21 cellular contexts compared by ENCODE assay signal in genomic region chrX:119072771-119073170, GRCh38. TPM values are rescaled to one million over a fixed set of nuclear protein-coding genes. Genes with fewer than 3 reads are reported as not detected.
DNase-seq lines count a peak whose midpoint lies in the region; ATAC-seq and TF ChIP-seq lines count a peak whose summit lies in the region.
"Had no signal": no experiment of that assay in that cellular context is flagged by ENCODE, and none has a peak within 500 bp of the region (broad histone marks: within the 10 kb centered on the region; RNA-seq: fewer than 3 reads in every experiment).

Gene CT47C1 (plus strand): TSS chrX:119072993. CDS start chrX:119073226, 233 bp downstream.

- H3K27ac ChIP-seq in SK-N-SH (ENCODE audit: low read depth in 2 of 2, low read length in 1 of 2) (no peak within 1 kb of the TSS), PC-3 (ENCODE audit: low read length) (no peak within 1 kb of the TSS)
- H3K27ac ChIP-seq: GM23248 had no signal

- H3K4me2 ChIP-seq in SK-N-SH (no peak within 1 kb of the TSS), PC-3 (ENCODE audit: low read length) (no peak within 1 kb of the TSS)

- H3K27me3 ChIP-seq in SK-N-SH (ENCODE audit: insufficient read depth) = peaks cover 63% of the 10 kb centered on the region; the same call in 1 of the 2 replicates
- H3K27me3 ChIP-seq in PC-3 (ENCODE audit: low read length) = no peaks in the 10 kb centered on the region
- H3K27me3 ChIP-seq: BE2C had no signal

- H3K4me1 ChIP-seq in SK-N-SH (ENCODE audit: control insufficient read depth in 1 of 2, insufficient read depth in 2 of 2, low read depth in 1 of 2, low read length in 1 of 2) (no peaks in the 10 kb centered on the region), PC-3 (ENCODE audit: insufficient read depth, low read length) (peaks cover 11% of the 10 kb centered on the region; the same call in 1 of the 2 replicates)
- H3K4me1 ChIP-seq: BE2C had no signal

- H3K9ac ChIP-seq in SK-N-SH (no peak within 1 kb of the TSS), PC-3 (ENCODE audit: low read length) (no peak within 1 kb of the TSS)
- H3K9ac ChIP-seq: GM23248 had no signal

- H3K4me3 Mint-ChIP-seq in activated B cell treated with CpG ODN at 0.5 μM for 24 hours = no peak within 1 kb of the TSS
- H3K4me3 Mint-ChIP-seq in naive thymus-derived CD8-positive, alpha-beta T cell = no peak within 1 kb of the TSS
- H3K4me3 Mint-ChIP-seq: CD4-positive, alpha-beta memory T cell had no signal

- intact Hi-C loops in activated B cell treated with CpG ODN at 0.5 μM for 24 hours (cut with micrococcal nuclease) = no loop called here
- intact Hi-C loops in PC-3 (cut with micrococcal nuclease) = no loop called here

- POLR2A ChIA-PET in SK-N-SH (lab: Yijun Ruan, JAX) = no interaction called here
- POLR2A ChIA-PET in activated B cell treated with CpG ODN at 0.5 μM for 24 hours (lab: Charles Lee) = no interaction called here
- POLR2A ChIA-PET in PC-3 (lab: Charles Lee; ENCODE audit: unreplicated experiment) = no interaction called here
- POLR2A ChIA-PET in naive thymus-derived CD8-positive, alpha-beta T cell (lab: Charles Lee) = no interaction called here

- no peak for TF ChIP-seq RAD21 in SK-N-SH (IDR thresholded peaks at IDR 0.05; ENCODE audit: low read length)

- no peaks in the 10 kb centered on the region for H3K79me2 ChIP-seq in SK-N-SH (ENCODE audit: insufficient read depth)
- H3K79me2 ChIP-seq in PC-3 (ENCODE audit: low read length) = no peaks in the 10 kb centered on the region

- H3K36me3 ChIP-seq in SK-N-SH (replicated peaks in 1 of 2; ENCODE audit: control insufficient read depth in 1 of 2, insufficient read depth in 2 of 2, low read length in 1 of 2) (no peaks in the 10 kb centered on the region), PC-3 (ENCODE audit: low read depth, low read length) (no peaks in the 10 kb centered on the region)
- H3K36me3 ChIP-seq: BE2C had no signal

- H3K4me3 ChIP-seq in SK-N-SH (ENCODE audit: low read depth in 2 of 2, low read length in 1 of 2) = no peak within 1 kb of the TSS
- H3K4me3 ChIP-seq in fibroblast of mammary gland (ENCODE audit: control insufficient read depth, low read depth, low read length) = no peak within 1 kb of the TSS
- no peak within 1 kb of the TSS for H3K4me3 ChIP-seq in PC-3 (ENCODE audit: low read length)
- H3K4me3 ChIP-seq: GM23248 had no signal

- H3K27me3 Mint-ChIP-seq in activated B cell treated with CpG ODN at 0.5 μM for 24 hours = peaks cover 2% of the 10 kb centered on the region
- H3K27me3 Mint-ChIP-seq in naive thymus-derived CD8-positive, alpha-beta T cell = no peaks in the 10 kb centered on the region
- H3K27me3 Mint-ChIP-seq: IgD-negative memory B cell had no signal

- no peaks in the 10 kb centered on the region for H4K20me1 ChIP-seq in SK-N-SH (ENCODE audit: insufficient read depth)
- H4K20me1 ChIP-seq in PC-3 (ENCODE audit: low read length) = no peaks in the 10 kb centered on the region

- H3K9me2 ChIP-seq in SK-N-SH (no peaks in the 10 kb centered on the region), PC-3 (replicated peaks; ENCODE audit: low read length) (no peaks in the 10 kb centered on the region)

- H2AFZ ChIP-seq in SK-N-SH (ENCODE audit: low read depth) (no peak within 1 kb of the TSS), PC-3 (ENCODE audit: low read length) (no peak within 1 kb of the TSS)
- H2AFZ ChIP-seq: GM23248 had no signal

- H3K4me1 Mint-ChIP-seq in activated B cell treated with CpG ODN at 0.5 μM for 24 hours = no peaks in the 10 kb centered on the region
- H3K4me1 Mint-ChIP-seq in naive thymus-derived CD8-positive, alpha-beta T cell = peaks cover 0 to 9% (median 0%) of the 10 kb centered on the region in 4 donors
- H3K4me1 Mint-ChIP-seq: CD4-positive, alpha-beta memory T cell had no signal

- H3K9me3 ChIP-seq in SK-N-SH = no peaks in the 10 kb centered on the region
- H3K9me3 ChIP-seq in PC-3 (ENCODE audit: low read length) = no peaks in the 10 kb centered on the region
- H3K9me3 ChIP-seq: BE2C had no signal

- H3K27ac Mint-ChIP-seq in activated B cell treated with CpG ODN at 0.5 μM for 24 hours = peak within 1 kb of the TSS; percentile 76
- peak within 1 kb of the TSS in 1 of 10 donors; percentile 34 for H3K27ac Mint-ChIP-seq in naive thymus-derived CD8-positive, alpha-beta T cell
- H3K27ac Mint-ChIP-seq: CD4-positive, alpha-beta memory T cell had no signal

- no peaks in the 10 kb centered on the region for H3K36me3 Mint-ChIP-seq in activated B cell treated with CpG ODN at 0.5 μM for 24 hours (ENCODE audit: low read depth)
- no peaks in the 10 kb centered on the region for H3K36me3 Mint-ChIP-seq in naive thymus-derived CD8-positive, alpha-beta T cell
- H3K36me3 Mint-ChIP-seq: CD4-positive, alpha-beta memory T cell; IgD-negative memory B cell had no signal

- no TSS peak for BruUV-seq in PC-3 (replicated peaks; lab: Mats Ljungman, UMichigan)

- TF ChIP-seq CTCF in SK-N-SH (IDR thresholded peaks at IDR 0.05) = no peak
- no peak for TF ChIP-seq CTCF in activated B cell treated with CpG ODN at 0.5 μM for 24 hours (IDR thresholded peaks at IDR 0.05)
- TF ChIP-seq CTCF in fibroblast of mammary gland (conservative IDR thresholded peaks at IDR 0.05; ENCODE audit: control insufficient read depth, insufficient read depth, low read depth, low read length) = no peak
- TF ChIP-seq CTCF in PC-3 (conservative IDR thresholded peaks at IDR 0.05; ENCODE audit: low read depth, low read length) = no peak

- no peaks in the 10 kb centered on the region for H3F3A ChIP-seq in SK-N-SH (replicated peaks; ENCODE audit: insufficient read depth)
- no peaks in the 10 kb centered on the region for H3F3A ChIP-seq in PC-3 (ENCODE audit: low read length, unreplicated experiment)

- DNase-seq in SK-N-SH (no peak), activated B cell treated with CpG ODN at 0.5 μM for 24 hours (no peak), fibroblast of mammary gland (ENCODE audit: low read depth) (peak; percentile 16), PC-3 (no peak), NCI-H2227 (lab: John Stamatoyannopoulos, UW; ENCODE audit: unreplicated experiment) (no peak)
- no peak for DNase-seq in naive thymus-derived CD8-positive, alpha-beta T cell
- DNase-seq: 8988T; BE2C; CD4-positive, alpha-beta memory T cell; DMS153; EL; GM23248; NCI-H1694 treated with DMSO at 0.1 percent for 48 hours; NCI-H226; NCI-H524 treated with DMSO at 0.1 percent for 48 hours had no signal

- TF ChIP-seq EP300 in SK-N-SH (IDR thresholded peaks at IDR 0.05; ENCODE audit: borderline replicate concordance in 1 of 2, low read depth in 1 of 2, low read length in 1 of 2) = no peak

- H3K9me3 Mint-ChIP-seq in activated B cell treated with CpG ODN at 0.5 μM for 24 hours = no peaks in the 10 kb centered on the region
- H3K9me3 Mint-ChIP-seq in naive thymus-derived CD8-positive, alpha-beta T cell = no peaks in the 10 kb centered on the region
- H3K9me3 Mint-ChIP-seq: IgD-negative memory B cell had no signal

- ATAC-seq in SK-N-SH treated with all-trans-retinoic acid at 6 μM for 48 hours = no peak
- ATAC-seq in activated B cell treated with CpG ODN at 0.5 μM for 24 hours (ENCODE audit: low read depth) = no peak
- no peak for ATAC-seq in PC-3
- no peak for ATAC-seq in naive thymus-derived CD8-positive, alpha-beta T cell
- no peak for ATAC-seq in GM21381 (IDR thresholded peaks at IDR 0.05; ENCODE audit: unreplicated experiment)
- ATAC-seq: HCT116, Panc1 had no signal

- WGBS in SK-N-SH (ENCODE audit: low lambda C conversion rate) = 26% methylated on average over 5 of the region's 6 CpGs

- CTCF ChIA-PET in SK-N-SH (lab: Yijun Ruan, JAX) (no interaction called here), activated B cell treated with CpG ODN at 0.5 μM for 24 hours (lab: Charles Lee) (no interaction called here), PC-3 (lab: Charles Lee) (no interaction called here)

TF ChIP-seq in SK-N-SH, 30 proteins besides CTCF, POLR2A, EP300 and RAD21:
- TF ChIP-seq PBX3 (IDR thresholded peaks at IDR 0.05) (0 out of 2 replicates have a peak, but pooled peaks have one; percentile 7), YY1 (IDR thresholded peaks at IDR 0.05; ENCODE audit: low read depth) (no peak)

TF ChIP-seq in SK-N-SH treated with all-trans-retinoic acid at 6 μM for 48 hours, 23 proteins besides CTCF, POLR2A, EP300 and RAD21:
- no peak for TF ChIP-seq ZFP30 (CRISPR knock-in tag; IDR thresholded peaks at IDR 0.05)

RNA-seq across cellular contexts. Expression of gene CT47C1, which starts in this region (rescaled TPM):
- polyA plus RNA-seq in SK-N-SH (2012; rRNA removed) = not detected in 2 replicates
- polyA plus RNA-seq in SK-N-SH (2012; cell fraction: cytosol; rRNA removed) = not detected in 2 replicates
- polyA plus RNA-seq in SK-N-SH (2012; cell fraction: nucleus; rRNA removed) = not detected in 2 replicates
- total RNA-seq in activated B cell treated with CpG ODN at 0.5 μM for 24 hours = not detected in 2 replicates
- total RNA-seq in PC-3 (2014; rRNA removed) = 0.07 TPM in 1 of 2 replicates, not detected in the other
- total RNA-seq in naive thymus-derived CD8-positive, alpha-beta T cell = not detected
- polyA plus RNA-seq in naive thymus-derived CD8-positive, alpha-beta T cell = not detected
- total RNA-seq: CD4-positive, alpha-beta memory T cell; GM23248; SK-MEL-5 had no signal
- polyA plus RNA-seq: CD4-positive, alpha-beta memory T cell; GM23248; IgD-negative memory B cell had no signal
